Comparison of ENCODE assay signal across 16 cellular contexts in genomic region chr3:16515885-16516420, GRCh38. TPM values are rescaled to one million over a fixed set of nuclear protein-coding genes. Genes with fewer than 3 reads are reported as not detected.
DNase-seq lines count a peak whose midpoint lies in the region; TF ChIP-seq lines count a peak whose summit lies in the region.
"Had no signal": no experiment of that assay in that cellular context is flagged by ENCODE, and none has a peak within 500 bp of the region (broad histone marks: within the 10 kb centered on the region; RNA-seq: fewer than 3 reads in every experiment).

No MANE protein-coding gene starts in this region.

- H3K27ac ChIP-seq in A673 (ENCODE audit: low read depth, low read length, poor library complexity, severe bottlenecking) = no peak overlapping the region
- H3K27ac ChIP-seq: colonic mucosa, prostate gland, vagina had no signal

- no peaks in the 10 kb centered on the region for H3K9me3 ChIP-seq in A673 (ENCODE audit: low read depth, low read length, poor library complexity, severe bottlenecking)
- H3K9me3 ChIP-seq: Caco-2, colonic mucosa, prostate gland, vagina had no signal

- no peak overlapping the region for H3K4me3 ChIP-seq in A673 (ENCODE audit: low read depth, low read length, poor library complexity, severe bottlenecking)
- H3K4me3 ChIP-seq: colonic mucosa, prostate gland, vagina had no signal

- CTCF ChIA-PET in A673 (lab: Charles Lee) = no interaction called here

- intact Hi-C loops in A673 (cut with micrococcal nuclease; ENCODE audit: unreplicated experiment) = no loop called here

- TF ChIP-seq CTCF in A673 (conservative IDR thresholded peaks at IDR 0.05; ENCODE audit: low read depth, low read length) = no peak

- H3K27me3 ChIP-seq in A673 (replicated peaks; ENCODE audit: insufficient read depth, low read depth, low read length, poor library complexity) = peaks cover 56% of the 10 kb centered on the region
- H3K27me3 ChIP-seq: vagina had no signal

- peak; percentile 14 for TF ChIP-seq POLR2A in GM10847 (IDR thresholded peaks at IDR 0.05; ENCODE audit: extremely low read depth, insufficient read length)

- no TSS peak for BruUV-seq in A673 (replicated peaks; lab: Mats Ljungman, UMichigan)

- H3K4me1 ChIP-seq in A673 (ENCODE audit: insufficient read depth, low read length, poor library complexity, severe bottlenecking) = peaks cover 13% of the 10 kb centered on the region
- H3K4me1 ChIP-seq: colonic mucosa, prostate gland had no signal

- POLR2A ChIA-PET in A673 (lab: Charles Lee; ENCODE audit: low non-redundant PET) = no interaction called here

- H3K36me3 ChIP-seq in A673 (ENCODE audit: insufficient read depth, low read length, poor library complexity, severe bottlenecking) = no peaks in the 10 kb centered on the region
- H3K36me3 ChIP-seq: colonic mucosa, prostate gland, vagina had no signal

- DNase-seq in A673 (ENCODE audit: low spot score) (peak; percentile 82), NCI-H69 (lab: John Stamatoyannopoulos, UW) (peak; percentile 90), germinal center (ENCODE audit: low spot score) (peak; percentile 66), NOMO-1 (lab: John Stamatoyannopoulos, UW; ENCODE audit: unreplicated experiment in 2 of 2) (no peak), HT-29 (ENCODE audit: low spot score) (no peak), C1 segment of cervical spinal cord (lab: John Stamatoyannopoulos, UW) (no peak)
- DNase-seq in stimulated activated CD8-positive, alpha-beta memory T cell treated with anti-CD3 and anti-CD28 coated beads, Interleukin-4, amount 100 ng/mL, for 48 hours = no peak
- DNase-seq: Caco-2, colonic mucosa, foreskin melanocyte, H7, NCI-H748 treated with DMSO at 0.1 percent for 48 hours, T-helper 9 cell had no signal

RNA-seq across cellular contexts. Expression of gene RFTN1, which starts 2.5 kb away (rescaled TPM):
- 0.60 and 1.2 TPM in 2 replicates for total RNA-seq in A673 (2021)
- not detected in 2 replicates for total RNA-seq in HT-29 (2014; rRNA removed; shearing (Covaris generic))

Comparison
In these comparisons a context has a peak if more than half of its experiments do, and no peak if none do; other contexts are left out.
1. DNase-seq: peak in A673 (single experiment), NCI-H69 (single experiment) and germinal center (single experiment); none in NOMO-1 (0 of 2), HT-29 (single experiment), C1 segment of cervical spinal cord (0 of 14) and stimulated activated CD8-positive, alpha-beta memory T cell treated with anti-CD3 and anti-CD28 coated beads, Interleukin-4, amount 100 ng/mL, for 48 hours (single experiment).